Comparison of ENCODE assay signal across 1 cellular context in the genomic region with DNA sequence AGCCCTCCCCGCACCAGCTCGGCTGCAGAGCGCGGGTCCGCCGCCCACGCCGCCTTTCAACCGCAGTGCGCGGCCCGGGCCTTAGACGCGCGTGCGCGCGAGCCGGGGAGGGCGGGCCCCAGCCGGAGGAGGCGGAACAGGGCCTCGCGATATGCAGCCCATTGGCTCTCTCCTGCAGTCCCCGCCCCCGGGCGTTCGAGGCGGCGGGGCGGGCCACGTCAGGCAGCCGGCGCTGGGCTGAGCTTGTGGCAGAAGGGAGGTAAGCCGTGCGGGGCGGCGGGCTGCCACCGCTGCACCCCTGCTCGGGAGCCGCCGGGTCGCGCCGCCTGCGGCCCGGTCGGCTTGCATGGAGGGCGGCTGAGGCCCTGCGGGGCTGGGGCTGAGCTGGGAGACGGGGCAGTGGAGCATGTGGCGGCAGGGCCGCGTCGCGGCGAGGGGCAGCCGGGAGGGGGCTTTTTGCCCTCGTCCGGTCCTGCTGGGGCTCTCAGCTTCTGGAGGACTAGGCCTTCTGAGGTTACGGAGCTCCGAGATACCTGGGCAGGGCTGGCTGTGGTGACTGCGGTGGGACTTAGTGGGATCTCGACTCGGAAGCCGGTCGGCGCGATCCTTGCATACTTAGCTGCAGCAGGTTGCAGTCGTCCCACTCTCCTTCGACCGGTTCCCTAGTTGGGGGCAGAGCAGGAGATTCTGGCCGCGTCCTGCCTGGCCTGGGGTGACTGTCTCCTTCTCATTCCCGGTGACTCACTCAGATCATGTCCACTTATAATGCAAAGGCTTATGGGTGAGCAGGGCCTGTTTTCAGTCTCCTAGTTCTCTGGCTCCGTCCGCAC.
TF ChIP-seq lines count a peak whose summit lies in the region.

A gene with protein sequence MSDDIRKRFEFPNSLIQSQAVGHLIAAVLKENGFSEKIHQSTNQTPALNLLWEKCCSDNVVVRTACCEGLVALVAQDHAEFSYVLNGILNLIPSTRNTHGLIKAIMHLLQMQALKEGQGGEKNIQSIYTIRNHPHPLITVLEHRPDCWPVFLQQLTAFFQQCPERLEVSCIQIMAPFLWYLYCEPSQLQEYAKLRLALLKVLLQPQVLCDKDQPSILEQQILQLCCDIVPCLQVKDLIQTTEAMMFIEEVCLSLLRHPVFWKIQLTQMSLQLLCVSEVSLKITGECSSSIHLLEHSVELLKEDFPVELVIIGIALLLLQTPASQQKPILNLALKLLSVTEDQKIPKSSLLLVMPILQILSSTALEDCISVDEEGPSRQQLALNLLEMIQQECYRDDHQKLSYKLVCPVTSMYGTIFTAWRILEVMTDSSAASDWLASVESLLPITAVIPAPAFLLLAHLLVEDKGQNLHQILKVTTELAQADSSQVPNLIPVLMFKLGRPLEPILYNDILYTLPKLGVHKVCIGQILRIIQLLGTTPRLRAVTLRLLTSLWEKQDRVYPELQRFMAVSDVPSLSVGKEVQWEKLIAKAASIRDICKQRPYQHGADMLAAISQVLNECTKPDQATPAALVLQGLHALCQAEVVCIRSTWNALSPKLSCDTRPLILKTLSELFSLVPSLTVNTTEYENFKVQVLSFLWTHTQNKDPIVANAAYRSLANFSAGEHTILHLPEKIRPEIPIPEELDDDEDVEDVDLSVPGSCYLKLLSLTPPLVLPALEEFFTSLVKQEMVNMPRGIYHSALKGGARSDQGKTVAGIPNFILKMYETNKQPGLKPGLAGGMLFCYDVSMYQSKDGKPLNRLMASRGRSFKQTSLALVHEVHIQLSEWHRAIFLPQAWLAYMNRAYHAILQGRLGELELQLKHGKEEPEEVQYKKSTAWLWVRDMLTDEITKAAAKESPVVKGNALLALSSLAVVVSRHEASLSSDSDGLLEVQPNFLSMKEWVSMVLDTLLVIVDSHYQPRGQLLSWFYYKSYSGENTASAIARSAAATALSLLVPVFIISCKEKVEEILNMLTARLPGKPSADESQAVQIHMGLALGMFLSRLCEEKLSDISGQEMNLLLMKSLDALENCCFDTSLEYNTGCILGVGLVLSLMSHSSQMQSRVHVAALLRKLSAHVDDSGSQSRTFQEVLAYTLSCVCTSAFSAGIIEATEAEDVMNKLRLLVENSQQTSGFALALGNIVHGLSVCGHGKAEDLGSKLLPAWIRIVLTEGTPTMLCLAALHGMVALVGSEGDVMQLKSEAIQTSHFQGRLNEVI (N-terminal part only) (plus strand): TSS at position 225 of the 830 bp plus-strand sequence. CDS start 31,095 bp downstream, outside the sequence.

TF ChIP-seq in K562, 482 proteins besides CTCF, POLR2A, EP300 and RAD21 (continued from another document and continues in another):
- TF ChIP-seq, protein P1, sequence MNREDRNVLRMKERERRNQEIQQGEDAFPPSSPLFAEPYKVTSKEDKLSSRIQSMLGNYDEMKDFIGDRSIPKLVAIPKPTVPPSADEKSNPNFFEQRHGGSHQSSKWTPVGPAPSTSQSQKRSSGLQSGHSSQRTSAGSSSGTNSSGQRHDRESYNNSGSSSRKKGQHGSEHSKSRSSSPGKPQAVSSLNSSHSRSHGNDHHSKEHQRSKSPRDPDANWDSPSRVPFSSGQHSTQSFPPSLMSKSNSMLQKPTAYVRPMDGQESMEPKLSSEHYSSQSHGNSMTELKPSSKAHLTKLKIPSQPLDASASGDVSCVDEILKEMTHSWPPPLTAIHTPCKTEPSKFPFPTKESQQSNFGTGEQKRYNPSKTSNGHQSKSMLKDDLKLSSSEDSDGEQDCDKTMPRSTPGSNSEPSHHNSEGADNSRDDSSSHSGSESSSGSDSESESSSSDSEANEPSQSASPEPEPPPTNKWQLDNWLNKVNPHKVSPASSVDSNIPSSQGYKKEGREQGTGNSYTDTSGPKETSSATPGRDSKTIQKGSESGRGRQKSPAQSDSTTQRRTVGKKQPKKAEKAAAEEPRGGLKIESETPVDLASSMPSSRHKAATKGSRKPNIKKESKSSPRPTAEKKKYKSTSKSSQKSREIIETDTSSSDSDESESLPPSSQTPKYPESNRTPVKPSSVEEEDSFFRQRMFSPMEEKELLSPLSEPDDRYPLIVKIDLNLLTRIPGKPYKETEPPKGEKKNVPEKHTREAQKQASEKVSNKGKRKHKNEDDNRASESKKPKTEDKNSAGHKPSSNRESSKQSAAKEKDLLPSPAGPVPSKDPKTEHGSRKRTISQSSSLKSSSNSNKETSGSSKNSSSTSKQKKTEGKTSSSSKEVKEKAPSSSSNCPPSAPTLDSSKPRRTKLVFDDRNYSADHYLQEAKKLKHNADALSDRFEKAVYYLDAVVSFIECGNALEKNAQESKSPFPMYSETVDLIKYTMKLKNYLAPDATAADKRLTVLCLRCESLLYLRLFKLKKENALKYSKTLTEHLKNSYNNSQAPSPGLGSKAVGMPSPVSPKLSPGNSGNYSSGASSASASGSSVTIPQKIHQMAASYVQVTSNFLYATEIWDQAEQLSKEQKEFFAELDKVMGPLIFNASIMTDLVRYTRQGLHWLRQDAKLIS (CRISPR knock-in tag; IDR thresholded peaks at IDR 0.05): no peak
- TF ChIP-seq MYC (IDR thresholded peaks at IDR 0.05; ENCODE audit: low read depth, low read length) (peak; percentile 27; the same call in 1 of the 2 replicates), MYC (CRISPR knock-in tag; IDR thresholded peaks at IDR 0.05; ENCODE audit: borderline replicate concordance, low read depth) (no peak), CBX8 (IDR thresholded peaks at IDR 0.05; ENCODE audit: borderline replicate concordance, extremely low read depth, low read depth, low read length, poor library complexity, severe bottlenecking) (no peak), CHD4 (IDR thresholded peaks at IDR 0.05; ENCODE audit: insufficient read depth, insufficient replicate concordance, low read depth, low read length, poor library complexity, severe bottlenecking) (no peak), HMG20A (CRISPR knock-in tag; conservative IDR thresholded peaks at IDR 0.05) (no peak), ZFPM2 (CRISPR knock-in tag; IDR thresholded peaks at IDR 0.05) (no peak), MTA3 (IDR thresholded peaks at IDR 0.05; ENCODE audit: borderline replicate concordance) (peak; percentile 28; the same call in 1 of the 2 replicates), HMGN3 (IDR thresholded peaks at IDR 0.05; ENCODE audit: borderline replicate concordance, extremely low read depth, insufficient read length, low read depth, low read length) (peak; percentile 50), HDGF (IDR thresholded peaks at IDR 0.05) (no peak), CBX3 (IDR thresholded peaks at IDR 0.05; ENCODE audit: borderline replicate concordance in 1 of 2, low read length in 2 of 2) (no peak), TAF1 (IDR thresholded peaks at IDR 0.05; ENCODE audit: control insufficient read depth, extremely low read depth, insufficient read depth, low read length, severe bottlenecking) (peak; percentile 80), GTF2A2 (tag; IDR thresholded peaks at IDR 0.05) (no peak), HDAC6 (IDR thresholded peaks at IDR 0.05; ENCODE audit: low read depth, low read length) (no peak), JUNB (CRISPR knock-in tag; conservative IDR thresholded peaks at IDR 0.05) (no peak), PHTF2 (CRISPR knock-in tag; IDR thresholded peaks at IDR 0.05) (no peak), KDM5B (IDR thresholded peaks at IDR 0.05; ENCODE audit: insufficient replicate concordance, low read depth, low read length) (peak; percentile 93), ETS2 (tag; IDR thresholded peaks at IDR 0.05; ENCODE audit: borderline replicate concordance, poor library complexity, severe bottlenecking) (no peak), L3MBTL2 (IDR thresholded peaks at IDR 0.05) (peak; percentile 62; the same call in 1 of the 2 replicates), ATF7 (IDR thresholded peaks at IDR 0.05) (0 out of 2 replicates have a peak, but pooled peaks have one; percentile 26), TAL1 (IDR thresholded peaks at IDR 0.05) (no peak), NUFIP1 (IDR thresholded peaks at IDR 0.05; ENCODE audit: partially characterized antibody) (no peak), HLTF (IDR thresholded peaks at IDR 0.05) (no peak), ATF1 (CRISPR knock-in tag; IDR thresholded peaks at IDR 0.05) (no peak), ATF1 (tag; IDR thresholded peaks at IDR 0.05) (peak; percentile 27; the same call in 1 of the 2 replicates), KLF1 (tag; IDR thresholded peaks at IDR 0.05) (no peak), CSDE1 (IDR thresholded peaks at IDR 0.05) (no peak; a peak in 1 of 4 replicates), FOXJ2 (tag; IDR thresholded peaks at IDR 0.05) (no peak), FOXP1 (CRISPR knock-in tag; IDR thresholded peaks at IDR 0.05) (no peak)
- TF ChIP-seq, protein P2, sequence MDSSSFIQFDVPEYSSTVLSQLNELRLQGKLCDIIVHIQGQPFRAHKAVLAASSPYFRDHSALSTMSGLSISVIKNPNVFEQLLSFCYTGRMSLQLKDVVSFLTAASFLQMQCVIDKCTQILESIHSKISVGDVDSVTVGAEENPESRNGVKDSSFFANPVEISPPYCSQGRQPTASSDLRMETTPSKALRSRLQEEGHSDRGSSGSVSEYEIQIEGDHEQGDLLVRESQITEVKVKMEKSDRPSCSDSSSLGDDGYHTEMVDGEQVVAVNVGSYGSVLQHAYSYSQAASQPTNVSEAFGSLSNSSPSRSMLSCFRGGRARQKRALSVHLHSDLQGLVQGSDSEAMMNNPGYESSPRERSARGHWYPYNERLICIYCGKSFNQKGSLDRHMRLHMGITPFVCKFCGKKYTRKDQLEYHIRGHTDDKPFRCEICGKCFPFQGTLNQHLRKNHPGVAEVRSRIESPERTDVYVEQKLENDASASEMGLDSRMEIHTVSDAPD (CRISPR knock-in tag; IDR thresholded peaks at IDR 0.05): no peak
- TF ChIP-seq, protein P3, sequence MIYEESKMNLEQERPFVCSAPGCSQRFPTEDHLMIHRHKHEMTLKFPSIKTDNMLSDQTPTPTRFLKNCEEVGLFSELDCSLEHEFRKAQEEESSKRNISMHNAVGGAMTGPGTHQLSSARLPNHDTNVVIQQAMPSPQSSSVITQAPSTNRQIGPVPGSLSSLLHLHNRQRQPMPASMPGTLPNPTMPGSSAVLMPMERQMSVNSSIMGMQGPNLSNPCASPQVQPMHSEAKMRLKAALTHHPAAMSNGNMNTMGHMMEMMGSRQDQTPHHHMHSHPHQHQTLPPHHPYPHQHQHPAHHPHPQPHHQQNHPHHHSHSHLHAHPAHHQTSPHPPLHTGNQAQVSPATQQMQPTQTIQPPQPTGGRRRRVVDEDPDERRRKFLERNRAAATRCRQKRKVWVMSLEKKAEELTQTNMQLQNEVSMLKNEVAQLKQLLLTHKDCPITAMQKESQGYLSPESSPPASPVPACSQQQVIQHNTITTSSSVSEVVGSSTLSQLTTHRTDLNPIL (CRISPR knock-in tag; IDR thresholded peaks at IDR 0.05): no peak
- TF ChIP-seq, protein P4, sequence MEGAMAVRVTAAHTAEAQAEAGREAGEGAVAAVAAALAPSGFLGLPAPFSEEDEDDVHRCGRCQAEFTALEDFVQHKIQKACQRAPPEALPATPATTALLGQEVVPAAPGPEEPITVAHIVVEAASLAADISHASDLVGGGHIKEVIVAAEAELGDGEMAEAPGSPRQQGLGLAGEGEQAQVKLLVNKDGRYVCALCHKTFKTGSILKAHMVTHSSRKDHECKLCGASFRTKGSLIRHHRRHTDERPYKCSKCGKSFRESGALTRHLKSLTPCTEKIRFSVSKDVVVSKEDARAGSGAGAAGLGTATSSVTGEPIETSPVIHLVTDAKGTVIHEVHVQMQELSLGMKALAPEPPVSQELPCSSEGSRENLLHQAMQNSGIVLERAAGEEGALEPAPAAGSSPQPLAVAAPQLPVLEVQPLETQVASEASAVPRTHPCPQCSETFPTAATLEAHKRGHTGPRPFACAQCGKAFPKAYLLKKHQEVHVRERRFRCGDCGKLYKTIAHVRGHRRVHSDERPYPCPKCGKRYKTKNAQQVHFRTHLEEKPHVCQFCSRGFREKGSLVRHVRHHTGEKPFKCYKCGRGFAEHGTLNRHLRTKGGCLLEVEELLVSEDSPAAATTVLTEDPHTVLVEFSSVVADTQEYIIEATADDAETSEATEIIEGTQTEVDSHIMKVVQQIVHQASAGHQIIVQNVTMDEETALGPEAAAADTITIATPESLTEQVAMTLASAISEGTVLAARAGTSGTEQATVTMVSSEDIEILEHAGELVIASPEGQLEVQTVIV (CRISPR knock-in tag; IDR thresholded peaks at IDR 0.05; ENCODE audit: borderline replicate concordance): no peak
- TF ChIP-seq, protein P5, sequence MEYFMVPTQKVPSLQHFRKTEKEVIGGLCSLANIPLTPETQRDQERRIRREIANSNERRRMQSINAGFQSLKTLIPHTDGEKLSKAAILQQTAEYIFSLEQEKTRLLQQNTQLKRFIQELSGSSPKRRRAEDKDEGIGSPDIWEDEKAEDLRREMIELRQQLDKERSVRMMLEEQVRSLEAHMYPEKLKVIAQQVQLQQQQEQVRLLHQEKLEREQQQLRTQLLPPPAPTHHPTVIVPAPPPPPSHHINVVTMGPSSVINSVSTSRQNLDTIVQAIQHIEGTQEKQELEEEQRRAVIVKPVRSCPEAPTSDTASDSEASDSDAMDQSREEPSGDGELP (CRISPR knock-in tag; IDR thresholded peaks at IDR 0.05; ENCODE audit: borderline replicate concordance): peak; percentile 20; the same call in 1 of the 2 replicates
- TF ChIP-seq, protein P6, sequence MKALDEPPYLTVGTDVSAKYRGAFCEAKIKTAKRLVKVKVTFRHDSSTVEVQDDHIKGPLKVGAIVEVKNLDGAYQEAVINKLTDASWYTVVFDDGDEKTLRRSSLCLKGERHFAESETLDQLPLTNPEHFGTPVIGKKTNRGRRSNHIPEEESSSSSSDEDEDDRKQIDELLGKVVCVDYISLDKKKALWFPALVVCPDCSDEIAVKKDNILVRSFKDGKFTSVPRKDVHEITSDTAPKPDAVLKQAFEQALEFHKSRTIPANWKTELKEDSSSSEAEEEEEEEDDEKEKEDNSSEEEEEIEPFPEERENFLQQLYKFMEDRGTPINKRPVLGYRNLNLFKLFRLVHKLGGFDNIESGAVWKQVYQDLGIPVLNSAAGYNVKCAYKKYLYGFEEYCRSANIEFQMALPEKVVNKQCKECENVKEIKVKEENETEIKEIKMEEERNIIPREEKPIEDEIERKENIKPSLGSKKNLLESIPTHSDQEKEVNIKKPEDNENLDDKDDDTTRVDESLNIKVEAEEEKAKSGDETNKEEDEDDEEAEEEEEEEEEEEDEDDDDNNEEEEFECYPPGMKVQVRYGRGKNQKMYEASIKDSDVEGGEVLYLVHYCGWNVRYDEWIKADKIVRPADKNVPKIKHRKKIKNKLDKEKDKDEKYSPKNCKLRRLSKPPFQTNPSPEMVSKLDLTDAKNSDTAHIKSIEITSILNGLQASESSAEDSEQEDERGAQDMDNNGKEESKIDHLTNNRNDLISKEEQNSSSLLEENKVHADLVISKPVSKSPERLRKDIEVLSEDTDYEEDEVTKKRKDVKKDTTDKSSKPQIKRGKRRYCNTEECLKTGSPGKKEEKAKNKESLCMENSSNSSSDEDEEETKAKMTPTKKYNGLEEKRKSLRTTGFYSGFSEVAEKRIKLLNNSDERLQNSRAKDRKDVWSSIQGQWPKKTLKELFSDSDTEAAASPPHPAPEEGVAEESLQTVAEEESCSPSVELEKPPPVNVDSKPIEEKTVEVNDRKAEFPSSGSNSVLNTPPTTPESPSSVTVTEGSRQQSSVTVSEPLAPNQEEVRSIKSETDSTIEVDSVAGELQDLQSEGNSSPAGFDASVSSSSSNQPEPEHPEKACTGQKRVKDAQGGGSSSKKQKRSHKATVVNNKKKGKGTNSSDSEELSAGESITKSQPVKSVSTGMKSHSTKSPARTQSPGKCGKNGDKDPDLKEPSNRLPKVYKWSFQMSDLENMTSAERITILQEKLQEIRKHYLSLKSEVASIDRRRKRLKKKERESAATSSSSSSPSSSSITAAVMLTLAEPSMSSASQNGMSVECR (CRISPR knock-in tag; IDR thresholded peaks at IDR 0.05): no peak
- TF ChIP-seq, protein P7, sequence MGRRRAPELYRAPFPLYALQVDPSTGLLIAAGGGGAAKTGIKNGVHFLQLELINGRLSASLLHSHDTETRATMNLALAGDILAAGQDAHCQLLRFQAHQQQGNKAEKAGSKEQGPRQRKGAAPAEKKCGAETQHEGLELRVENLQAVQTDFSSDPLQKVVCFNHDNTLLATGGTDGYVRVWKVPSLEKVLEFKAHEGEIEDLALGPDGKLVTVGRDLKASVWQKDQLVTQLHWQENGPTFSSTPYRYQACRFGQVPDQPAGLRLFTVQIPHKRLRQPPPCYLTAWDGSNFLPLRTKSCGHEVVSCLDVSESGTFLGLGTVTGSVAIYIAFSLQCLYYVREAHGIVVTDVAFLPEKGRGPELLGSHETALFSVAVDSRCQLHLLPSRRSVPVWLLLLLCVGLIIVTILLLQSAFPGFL (CRISPR knock-in tag; IDR thresholded peaks at IDR 0.05): no peak
